In genomic region chr6:123393333-123393732, GRCh38 we compare ENCODE assay signal across 1 cellular context.
TF ChIP-seq lines count a peak whose summit lies in the region.

No MANE protein-coding gene starts in this region.

TF ChIP-seq in GM23338, 12 proteins besides CTCF, POLR2A, EP300 and RAD21 (continued from another document):
- TF ChIP-seq REST (IDR thresholded peaks at IDR 0.05; ENCODE audit: unreplicated experiment), result no peak
